In the genomic region with DNA sequence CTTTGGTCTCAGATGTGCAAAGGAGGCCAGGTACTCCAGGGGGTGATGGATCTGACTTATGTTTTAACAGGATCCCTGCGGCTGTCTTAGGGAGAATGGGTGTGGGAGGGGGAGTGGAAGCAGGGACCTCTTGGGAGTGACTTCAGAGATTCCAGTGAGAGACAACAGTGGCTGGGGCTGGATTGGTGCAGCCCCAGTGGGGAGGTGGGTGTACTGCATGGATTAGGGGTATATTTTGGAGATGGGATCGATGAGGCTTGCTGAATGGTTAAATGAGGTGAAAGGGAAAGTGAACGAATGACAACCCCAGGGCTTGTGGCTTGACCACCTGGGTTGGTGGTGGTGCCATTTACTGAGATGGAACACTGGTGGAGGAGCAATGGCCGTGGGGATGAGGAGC, we compare ENCODE assay signal across 6 cellular contexts.
DNase-seq lines count a peak whose midpoint lies in the region; ATAC-seq, FAIRE-seq and TF ChIP-seq lines count a peak whose summit lies in the region.
"Not testable (repeated sequence)": the region's sequence is repeated elsewhere in the genome, so short reads cannot be mapped to it uniquely, and the experiment has no call there.

No MANE protein-coding gene starts in this region.

- not testable (repeated sequence) for H2BK15ac ChIP-seq in H1 (ENCODE audit: low read length); mesendoderm (replicated peaks; ENCODE audit: low read depth)

- H4K20me1 ChIP-seq in GM23338 (replicated peaks; ENCODE audit: insufficient read depth); H1 (replicated peaks in 1 of 2; ENCODE audit: control insufficient read depth in 1 of 2, insufficient read depth in 2 of 2, low read length in 2 of 2): not testable (repeated sequence)

- not testable (repeated sequence) for H3K9me3 ChIP-seq in H1 (ENCODE audit: insufficient read depth in 2 of 2, low read depth in 1 of 2, low read length in 1 of 2)

- TF ChIP-seq CTCF in GM23338 (conservative IDR thresholded peaks at IDR 0.05; ENCODE audit: low read depth in 2 of 2); WTC11 (IDR thresholded peaks at IDR 0.05): not testable (repeated sequence)
- peak in 1 of 3 experiments; percentile 2; a peak in 1 of 4 replicates for TF ChIP-seq CTCF in H1 (IDR thresholded peaks at IDR 0.05; ENCODE audit: control extremely low read depth in 1 of 3, insufficient read depth in 1 of 3, low read depth in 1 of 3, low read length in 3 of 3)
- TF ChIP-seq CTCF in glutamatergic neuron (IDR thresholded peaks at IDR 0.05; ENCODE audit: partially characterized antibody, unreplicated experiment): peak; percentile 19
- TF ChIP-seq CTCF in type B pancreatic cell (conservative IDR thresholded peaks at IDR 0.05): peak; percentile 43

- H3K79me2 ChIP-seq in GM23338 (replicated peaks; ENCODE audit: insufficient read depth); H1 (ENCODE audit: control insufficient read depth in 1 of 2, insufficient read depth in 2 of 2, low read length in 2 of 2); mesendoderm (ENCODE audit: control insufficient read depth, insufficient read depth, low read length): not testable (repeated sequence)

- not testable (repeated sequence) for H3K18ac ChIP-seq in H1 (ENCODE audit: extremely low read depth, low read length); mesendoderm (ENCODE audit: low read length)

- POLR2A ChIA-PET in WTC11 (lab: Charles Lee): not testable (repeated sequence)
- POLR2A ChIA-PET in H1 (lab: Charles Lee; ENCODE audit: partially characterized antibody): interaction anchor here (0.6 kb wide), 1 partner anchor 66 kb away, joined by 4 read pairs; no protein-coding TSS in a partner anchor

- not testable (repeated sequence) for H3K23me2 ChIP-seq in H1 (ENCODE audit: low read depth, low read length)

- not testable (repeated sequence) for H3K4me2 ChIP-seq in GM23338; H1 (ENCODE audit: insufficient read depth in 1 of 2, low read depth in 2 of 2, low read length in 2 of 2); mesendoderm (ENCODE audit: low read length)

- not testable (repeated sequence) for H2BK120ac ChIP-seq in H1 (replicated peaks; ENCODE audit: low read depth, low read length); mesendoderm (ENCODE audit: low read depth, low read length)

- not testable (repeated sequence) for H4K5ac ChIP-seq in H1 (ENCODE audit: insufficient read length, low read depth, low read length); mesendoderm (ENCODE audit: low read length)

- H2AFZ ChIP-seq in GM23338; H1 (ENCODE audit: low read length): not testable (repeated sequence)

- not testable (repeated sequence) for H3K56ac ChIP-seq in H1 (replicated peaks; ENCODE audit: insufficient read length, low read depth, low read length); mesendoderm (ENCODE audit: low read length)

- not testable (repeated sequence) for H2AK5ac ChIP-seq in H1 (ENCODE audit: low read depth, low read length); mesendoderm (ENCODE audit: low read length)

- not testable (repeated sequence) for H2BK20ac ChIP-seq in H1 (ENCODE audit: low read length)

- not testable (repeated sequence) for H3K36me3 ChIP-seq in GM23338 (ENCODE audit: insufficient read depth); H1 (ENCODE audit: control insufficient read depth in 2 of 4, insufficient read depth in 4 of 4, low read length in 3 of 4); mesendoderm (ENCODE audit: control insufficient read depth, insufficient read depth, low read length)

- not testable (repeated sequence) for H3K9ac ChIP-seq in H1 (replicated peaks in 1 of 4; ENCODE audit: extremely low read depth in 1 of 4, low read depth in 3 of 4, low read length in 3 of 4); mesendoderm (ENCODE audit: low read length)

- ATAC-seq in GM23338 (peak; percentile 91), WTC11 (peak; percentile 90)

- H3K4me3 ChIP-seq in GM23338; H1 (ENCODE audit: extremely low read depth in 1 of 4, insufficient read depth in 2 of 4, low read depth in 3 of 4, low read length in 4 of 4); mesendoderm (ENCODE audit: low read length): not testable (repeated sequence)

- not testable (repeated sequence) for H2BK5ac ChIP-seq in H1 (ENCODE audit: low read depth, low read length); mesendoderm (ENCODE audit: low read length)

- not testable (repeated sequence) for H4K8ac ChIP-seq in H1 (ENCODE audit: extremely low read depth, insufficient read depth, low read length); mesendoderm (ENCODE audit: low read depth, low read length)

- H2BK12ac ChIP-seq in H1 (ENCODE audit: low read depth, low read length): not testable (repeated sequence)

- not testable (repeated sequence) for H3K36me3 Mint-ChIP-seq in GM23338 (ENCODE audit: low read depth); WTC11; glutamatergic neuron (ENCODE audit: unreplicated experiment); type B pancreatic cell

- not testable (repeated sequence) for H4K91ac ChIP-seq in H1 (replicated peaks; ENCODE audit: insufficient read length, low read length)

- not testable (repeated sequence) for H3K9me2 ChIP-seq in GM23338 (ENCODE audit: insufficient read depth)

- H3K9me3 Mint-ChIP-seq in GM23338; glutamatergic neuron (ENCODE audit: unreplicated experiment); type B pancreatic cell: not testable (repeated sequence)
- H3K9me3 Mint-ChIP-seq in WTC11: peaks cover 10% of the 10 kb centered on the region

- not testable (repeated sequence) for H3K27me3 ChIP-seq in GM23338 (ENCODE audit: insufficient read depth); H1 (replicated peaks in 1 of 4; ENCODE audit: control insufficient read depth in 3 of 4, extremely low read depth in 1 of 4, insufficient read depth in 3 of 4, low read length in 3 of 4); mesendoderm (ENCODE audit: insufficient read depth, low read length, poor library complexity)

- 81% methylated on average over 4 of the region's 4 CpGs; no CpG with 5 or more reads in 1 of the 2 experiments for WGBS in H1 (ENCODE audit: extremely low coverage in 1 of 2, insufficient coverage in 1 of 2, insufficient read length in 1 of 2, insufficient replicate concordance in 2 of 2, low coverage in 1 of 2, low lambda C conversion rate in 2 of 2, missing lambda C conversion rate in 1 of 2), 2 experiments
- WGBS in mesendoderm (ENCODE audit: extremely low coverage, insufficient coverage, low lambda C conversion rate): no CpG with 5 or more reads among the region's 4 CpGs

- not testable (repeated sequence) for H3K23ac ChIP-seq in H1 (ENCODE audit: insufficient read length); mesendoderm (ENCODE audit: low read length)

- not testable (repeated sequence) for TF ChIP-seq POLR2A in H1 (IDR thresholded peaks at IDR 0.05; ENCODE audit: control extremely low read depth in 1 of 2, low read depth in 2 of 2, low read length in 2 of 2)

- FAIRE-seq in H1 (lab: Jason Lieb, UNC): peak; percentile 66

- not testable (repeated sequence) for H3K4ac ChIP-seq in H1 (replicated peaks; ENCODE audit: insufficient read length, low read depth, low read length); mesendoderm (ENCODE audit: low read depth, low read length)

- not testable (repeated sequence) for H3K14ac ChIP-seq in H1 (ENCODE audit: insufficient read length)

- not testable (repeated sequence) for H3K4me1 Mint-ChIP-seq in GM23338; WTC11; glutamatergic neuron (ENCODE audit: low read depth, unreplicated experiment); type B pancreatic cell (ENCODE audit: unreplicated experiment)

- not testable (repeated sequence) for H3F3A ChIP-seq in GM23338 (replicated peaks; ENCODE audit: low read depth)

- H3K4me3 Mint-ChIP-seq in GM23338; WTC11; glutamatergic neuron (ENCODE audit: unreplicated experiment); type B pancreatic cell: not testable (repeated sequence)

- H3K27ac Mint-ChIP-seq in GM23338; WTC11; glutamatergic neuron (ENCODE audit: unreplicated experiment); type B pancreatic cell: not testable (repeated sequence)

- TF ChIP-seq RAD21 in H1 (IDR thresholded peaks at IDR 0.05 in 1 of 2, conservative IDR thresholded peaks at IDR 0.05 in 1 of 2; ENCODE audit: low read depth in 2 of 2, low read length in 2 of 2): not testable (repeated sequence)

- DNase-seq in GM23338 (ENCODE audit: low spot score) (peak; percentile 16), mesendoderm (peak; percentile 10)
- DNase-seq in WTC11 (ENCODE audit: low spot score); H1 (ENCODE audit: low read depth in 1 of 2, low spot score in 2 of 2); glutamatergic neuron; type B pancreatic cell (ENCODE audit: extremely low spot score, unreplicated experiment): not testable (repeated sequence)

- not testable (repeated sequence) for H3K79me1 ChIP-seq in H1 (ENCODE audit: low read depth, low read length); mesendoderm (ENCODE audit: low read length)

- not testable (repeated sequence) for H3K27me3 Mint-ChIP-seq in GM23338 (ENCODE audit: insufficient read depth, low read depth, poor library complexity); WTC11 (ENCODE audit: low read depth); glutamatergic neuron (ENCODE audit: unreplicated experiment)
- H3K27me3 Mint-ChIP-seq in type B pancreatic cell: peaks cover 19% of the 10 kb centered on the region

- CTCF ChIA-PET in WTC11 (lab: Charles Lee): not testable (repeated sequence)
- CTCF ChIA-PET in H1 (lab: Charles Lee; ENCODE audit: partially characterized antibody): interaction anchor here (0.5 kb wide), 1 partner anchor 140 kb away, joined by 3 read pairs; no protein-coding TSS in a partner anchor

- not testable (repeated sequence) for H3K27ac ChIP-seq in GM23338 (ENCODE audit: low read depth); H1 (ENCODE audit: low read depth, low read length); mesendoderm (ENCODE audit: low read depth, low read length)

- TF ChIP-seq EP300 in H1 (IDR thresholded peaks at IDR 0.05; ENCODE audit: borderline replicate concordance in 1 of 2, low read depth in 2 of 2, low read length in 2 of 2): not testable (repeated sequence)

- H3K4me1 ChIP-seq in GM23338 (ENCODE audit: insufficient read depth); H1 (replicated peaks in 1 of 4; ENCODE audit: control insufficient read depth in 3 of 4, insufficient read depth in 4 of 4, low read length in 3 of 4); mesendoderm (ENCODE audit: control insufficient read depth, low read depth, low read length): not testable (repeated sequence)
